8 cellular contexts compared by ENCODE assay signal in genomic region chr6:143677891-143678737, GRCh38. TPM values are rescaled to one million over a fixed set of nuclear protein-coding genes. Genes with fewer than 3 reads are reported as not detected.
DNase-seq lines count a peak whose midpoint lies in the region; ATAC-seq and TF ChIP-seq lines count a peak whose summit lies in the region.

TSS of gene PHACTR2 (plus strand) at chr6:143677965. CDS start at chr6:143678164, 199 bp downstream.

- no peak within 1 kb of the TSS for H2AFZ ChIP-seq in Karpas-422 (ENCODE audit: low read length)

- H3K9me2 ChIP-seq in Karpas-422 (replicated peaks; ENCODE audit: insufficient read depth, low read length) = no peaks in the 10 kb centered on the region

- no peak for ATAC-seq in HG03095 (IDR thresholded peaks at IDR 0.05; ENCODE audit: unreplicated experiment)
- no peak for ATAC-seq in HG02938 (IDR thresholded peaks at IDR 0.05; ENCODE audit: unreplicated experiment)

- no peaks in the 10 kb centered on the region; the same call in 1 of the 2 replicates for H3K27me3 ChIP-seq in Karpas-422 (ENCODE audit: low read length)

- H3K4me3 ChIP-seq in Karpas-422 (ENCODE audit: low read length) (no peak within 1 kb of the TSS), WI38 (ENCODE audit: low read depth, low read length) (peak within 1 kb of the TSS; percentile 76), skeletal muscle cell (ENCODE audit: low read depth, low read length) (peak within 1 kb of the TSS; percentile 70)

- H3K9me3 ChIP-seq in Karpas-422 (ENCODE audit: low read length) = peaks cover 3% of the 10 kb centered on the region; the same call in 1 of the 2 replicates

- H3K9ac ChIP-seq in Karpas-422 (ENCODE audit: low read length) = no peak within 1 kb of the TSS

- H3K36me3 ChIP-seq in Karpas-422 (ENCODE audit: insufficient read depth, low read length) = no peaks in the 10 kb centered on the region

- no peak for TF ChIP-seq CTCF in WI38 (IDR thresholded peaks at IDR 0.05; ENCODE audit: low read depth, low read length)

- no peaks in the 10 kb centered on the region for H4K20me1 ChIP-seq in Karpas-422 (ENCODE audit: insufficient read depth, low read depth, low read length)

- no peak within 1 kb of the TSS for H3K4me2 ChIP-seq in Karpas-422 (ENCODE audit: low read depth, low read length, poor library complexity, severe bottlenecking)

- H3K4me1 ChIP-seq in Karpas-422 (ENCODE audit: low read length) = no peaks in the 10 kb centered on the region

- no peak within 1 kb of the TSS for H3K27ac ChIP-seq in Karpas-422 (ENCODE audit: low read length)

- DNase-seq in GM03348 (ENCODE audit: low spot score) (peak; percentile 86), Karpas-422 (peak; percentile 19), cerebellar cortex (ENCODE audit: low spot score) (peak; percentile 55), iPS-NIHi11 (ENCODE audit: low spot score) (peak; percentile 92), skeletal muscle cell (ENCODE audit: low read depth) (no peak)

- no peaks in the 10 kb centered on the region for H3K79me2 ChIP-seq in Karpas-422 (ENCODE audit: low read length)

RNA-seq across cellular contexts. Expression of gene PHACTR2, which starts in this region (rescaled TPM):
- not detected in 2 replicates for total RNA-seq in Karpas-422 (2014; rRNA removed; shearing (Covaris generic); ENCODE audit: low replicate concordance)

Comparison
In these comparisons a context has a peak if more than half of its experiments do, and no peak if none do; other contexts are left out.
1. Peak in DNase-seq in Karpas-422; RNA of the gene not detected or under 1 TPM.